ENCODE assay signal across 15 cellular contexts in genomic region chrX:151183233-151183632, GRCh38. TPM values are rescaled to one million over a fixed set of nuclear protein-coding genes. Genes with fewer than 3 reads are reported as not detected.
DNase-seq lines count a peak whose midpoint lies in the region; ATAC-seq, FAIRE-seq and TF ChIP-seq lines count a peak whose summit lies in the region.
"Had no signal": no experiment of that assay in that cellular context is flagged by ENCODE, and none has a peak within 500 bp of the region (broad histone marks: within the 10 kb centered on the region; RNA-seq: fewer than 3 reads in every experiment).

No MANE protein-coding gene starts in this region.

- H3K27ac ChIP-seq in HUES6 (ENCODE audit: low read depth, low read length) (no peak overlapping the region), K562 (ENCODE audit: extremely low read depth, low read depth, low read length) (no peak overlapping the region), iPS-20b (ENCODE audit: low read length) (no peak overlapping the region)
- H3K27ac ChIP-seq: BLaER1, GM23248 had no signal

- H3K27me3 ChIP-seq in HUES6 (ENCODE audit: control insufficient read depth, insufficient read depth, low read length) (peaks cover 49% of the 10 kb centered on the region), K562 (ENCODE audit: control insufficient read depth in 2 of 2, insufficient read depth in 2 of 2, low read length in 2 of 2) (peaks cover 0 to 30% of the 10 kb centered on the region in 2 experiments; a peak in 4 of 5 replicates), iPS-20b (ENCODE audit: insufficient read depth, low read length) (peaks cover 58% of the 10 kb centered on the region)

- H2AFZ ChIP-seq in K562 (ENCODE audit: low read depth, low read length) = no peak overlapping the region
- H2AFZ ChIP-seq: GM23248 had no signal

- TF ChIP-seq EP300 in K562 (IDR thresholded peaks at IDR 0.05; ENCODE audit: low read length) = no peak

- no TSS peak for BruUV-seq in K562 (replicated peaks; lab: Mats Ljungman, UMichigan)

- TF ChIP-seq CTCF in K562 (IDR thresholded peaks at IDR 0.05 in 2 of 3, conservative IDR thresholded peaks at IDR 0.05 in 1 of 3; ENCODE audit: insufficient read depth in 2 of 3, low read depth in 1 of 3, low read length in 3 of 3) = no peak

- ATAC-seq in K562 = no peak
- ATAC-seq in HG03521 (IDR thresholded peaks at IDR 0.05; ENCODE audit: unreplicated experiment) = no peak
- ATAC-seq in GM19395 (IDR thresholded peaks at IDR 0.05; ENCODE audit: unreplicated experiment) = no peak
- ATAC-seq: CD8-positive, alpha-beta T cell had no signal

- H3K9me3 ChIP-seq in HUES6 (ENCODE audit: control insufficient read depth, insufficient read depth, low read depth, low read length) (peaks cover 10% of the 10 kb centered on the region; the same call in 1 of the 2 replicates), K562 (replicated peaks; ENCODE audit: control insufficient read depth, insufficient read depth, low read depth, low read length) (no peaks in the 10 kb centered on the region), iPS-20b (ENCODE audit: insufficient read depth, low read depth, low read length) (no peaks in the 10 kb centered on the region)

- in situ Hi-C loops in K562 (cut with MboI) = no loop called here

- POLR2A ChIA-PET in K562 (lab: Yijun Ruan, JAX) = interaction anchor here (0.6 kb wide), 1 partner anchor 412 kb away, joined by 4 read pairs; no protein-coding TSS in a partner anchor

- 4% methylated on average over 5 of the region's 5 CpGs for WGBS in K562 (ENCODE audit: insufficient coverage, low coverage, missing lambda C conversion rate)

- peak overlapping the region; percentile 45; the same call in 1 of the 2 replicates for H3K4me3 ChIP-seq in HUES6 (ENCODE audit: low read depth, low read length)
- H3K4me3 ChIP-seq in K562 = no peak overlapping the region
- peak overlapping the region; percentile 68; the same call in 1 of the 2 replicates for H3K4me3 ChIP-seq in iPS-20b (ENCODE audit: low read length)
- H3K4me3 ChIP-seq: BLaER1, GM23248 had no signal

- H3K9ac ChIP-seq in HUES6 (ENCODE audit: low read length) (no peak overlapping the region), K562 (ENCODE audit: insufficient read depth in 1 of 2, low read depth in 2 of 2, low read length in 2 of 2) (no peak overlapping the region), iPS-20b (ENCODE audit: low read depth, low read length) (no peak overlapping the region)
- H3K9ac ChIP-seq: BLaER1, GM23248 had no signal

- peaks cover 5% of the 10 kb centered on the region; the same call in 1 of the 2 replicates for H3K36me3 ChIP-seq in HUES6 (ENCODE audit: control insufficient read depth, insufficient read depth, low read length)
- no peaks in the 10 kb centered on the region for H3K36me3 ChIP-seq in K562 (ENCODE audit: control insufficient read depth, insufficient read depth, low read length)
- H3K36me3 ChIP-seq in iPS-20b (ENCODE audit: insufficient read depth, low read depth, low read length) = no peaks in the 10 kb centered on the region
- H3K36me3 ChIP-seq: BLaER1 had no signal

- FAIRE-seq in K562 (lab: Jason Lieb, UNC) = no peak

- TF ChIP-seq RAD21 in K562 (CRISPR knock-in tag; conservative IDR thresholded peaks at IDR 0.05 in 1 of 2, IDR thresholded peaks at IDR 0.05 in 1 of 2) = no peak

- CTCF ChIA-PET in K562 (lab: Yijun Ruan, JAX; ENCODE audit: low intra/inter-chr PET ratio) = no interaction called here

- no peaks in the 10 kb centered on the region for H4K20me1 ChIP-seq in K562 (replicated peaks; ENCODE audit: control insufficient read depth, insufficient read depth, low read length)
- H4K20me1 ChIP-seq: BLaER1 had no signal

- no peaks in the 10 kb centered on the region for H3K79me2 ChIP-seq in K562 (ENCODE audit: control insufficient read depth, insufficient read depth, low read length)

- H3K4me2 ChIP-seq in K562 (ENCODE audit: insufficient read depth, low read length) = no peak overlapping the region
- H3K4me2 ChIP-seq: BLaER1 had no signal

- no peaks in the 10 kb centered on the region for H3K9me1 ChIP-seq in K562 (ENCODE audit: control insufficient read depth, insufficient read depth, low read length)

- intact Hi-C loops in K562 (cut with micrococcal nuclease) = no loop called here

- H3K4me1 ChIP-seq in HUES6 (ENCODE audit: control insufficient read depth, insufficient read depth, low read length) (peaks cover 19% of the 10 kb centered on the region), K562 (replicated peaks in 1 of 2; ENCODE audit: control insufficient read depth in 2 of 2, insufficient read depth in 2 of 2, low read length in 2 of 2) (no peaks in the 10 kb centered on the region), iPS-20b (ENCODE audit: insufficient read depth, low read length) (peaks cover 6% of the 10 kb centered on the region; the same call in 1 of the 2 replicates)
- H3K4me1 ChIP-seq: BLaER1 had no signal

- no peak for TF ChIP-seq POLR2A in K562 (conservative IDR thresholded peaks at IDR 0.05)

- DNase-seq in K562 (ENCODE audit: extremely low read depth in 1 of 4, low spot score in 3 of 4) (no peak), SW480 (ENCODE audit: low spot score) (no peak)
- DNase-seq: Calu3; CD8-positive, alpha-beta T cell; DMS79 treated with DMSO at 0.1 percent for 48 hours; GF-D8; GM23248 had no signal

TF ChIP-seq in K562, 482 proteins besides CTCF, POLR2A, EP300 and RAD21:
- no peak for TF ChIP-seq ELK1 (CRISPR knock-in tag; IDR thresholded peaks at IDR 0.05)
- TF ChIP-seq MECOM (CRISPR knock-in tag; IDR thresholded peaks at IDR 0.05) = no peak
- no peak for TF ChIP-seq ZNF121 (CRISPR knock-in tag; conservative IDR thresholded peaks at IDR 0.05)
- TF ChIP-seq NCOA1 (IDR thresholded peaks at IDR 0.05; ENCODE audit: low read depth) = no peak
- no peak for TF ChIP-seq ZKSCAN3 (CRISPR knock-in tag; IDR thresholded peaks at IDR 0.05)
- TF ChIP-seq, protein P1, sequence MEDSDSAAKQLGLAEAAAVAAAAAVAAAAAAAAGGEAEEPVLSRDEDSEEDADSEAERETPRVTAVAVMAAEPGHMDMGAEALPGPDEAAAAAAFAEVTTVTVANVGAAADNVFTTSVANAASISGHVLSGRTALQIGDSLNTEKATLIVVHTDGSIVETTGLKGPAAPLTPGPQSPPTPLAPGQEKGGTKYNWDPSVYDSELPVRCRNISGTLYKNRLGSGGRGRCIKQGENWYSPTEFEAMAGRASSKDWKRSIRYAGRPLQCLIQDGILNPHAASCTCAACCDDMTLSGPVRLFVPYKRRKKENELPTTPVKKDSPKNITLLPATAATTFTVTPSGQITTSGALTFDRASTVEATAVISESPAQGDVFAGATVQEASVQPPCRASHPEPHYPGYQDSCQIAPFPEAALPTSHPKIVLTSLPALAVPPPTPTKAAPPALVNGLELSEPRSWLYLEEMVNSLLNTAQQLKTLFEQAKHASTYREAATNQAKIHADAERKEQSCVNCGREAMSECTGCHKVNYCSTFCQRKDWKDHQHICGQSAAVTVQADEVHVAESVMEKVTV (CRISPR knock-in tag; IDR thresholded peaks at IDR 0.05) = no peak
- 0 out of 2 replicates have a peak, but pooled peaks have one; percentile 21 for TF ChIP-seq ZNF316 (IDR thresholded peaks at IDR 0.05)

RNA-seq across cellular contexts. Expression of gene GPR50, which starts 6.8 kb away (rescaled TPM):
- 0.14 and 0.21 TPM in 2 replicates for total RNA-seq in K562 (2011; cell fraction: chromatin; rRNA removed; ENCODE audit: low replicate concordance)
- total RNA-seq in K562 (2011; cell fraction: nucleolus; rRNA removed) = not detected in 2 replicates
- 0.22 TPM in 1 of 2 replicates, not detected in the other for total RNA-seq in K562 (2011; cell fraction: nucleoplasm; rRNA removed)
- total RNA-seq in K562 (2014; rRNA removed) = not detected in 2 replicates
- not detected in 2 replicates for total RNA-seq in K562 (2014; rRNA removed; fragmentation: Illumina TruSeq; extraction: Trizol)
- not detected in 2 replicates for total RNA-seq in K562 (2015; rRNA removed; fragmentation: Illumina TruSeq; extraction: Trizol)
- total RNA-seq in K562 (2021) = 0.11 TPM in 1 of 2 replicates, not detected in the other
- not detected in 2 replicates for polyA plus RNA-seq in K562 (2011; rRNA removed)
- polyA plus RNA-seq in K562 (2011; cell fraction: cytosol; rRNA removed) = not detected in 2 replicates
- 0.07 and 0.18 TPM in 2 replicates for polyA plus RNA-seq in K562 (2011; cell fraction: nucleus; rRNA removed)
- 0.05 and 0.10 TPM in 2 replicates for polyA plus RNA-seq in K562 (2012)
- not detected in 2 replicates for polyA plus RNA-seq in K562 (2014; fragmentation: Illumina TruSeq; extraction: Trizol)
- under 1 TPM in 1 of 2 experiments, not detected in 1; 0.03 TPM for polyA plus RNA-seq in K562 (2014; fragmentation: Nextera tagmentation; extraction: Ambion mirVana)
- not detected in 2 replicates for polyA plus RNA-seq in K562 (2014; rRNA removed)
- not detected in 2 replicates for polyA minus RNA-seq in K562 (2011; rRNA and poly(A)+ RNA removed)
- polyA minus RNA-seq in K562 (2011; cell fraction: cytosol; rRNA and poly(A)+ RNA removed) = not detected in 2 replicates
- polyA minus RNA-seq in K562 (2011; cell fraction: nucleus; rRNA and poly(A)+ RNA removed) = not detected in 2 replicates
- total RNA-seq: A673; Calu3; CD8-positive, alpha-beta T cell; GM23248 had no signal
- polyA plus RNA-seq: AG04450, CD14-positive monocyte, GM23248 had no signal
